In the genomic region with DNA sequence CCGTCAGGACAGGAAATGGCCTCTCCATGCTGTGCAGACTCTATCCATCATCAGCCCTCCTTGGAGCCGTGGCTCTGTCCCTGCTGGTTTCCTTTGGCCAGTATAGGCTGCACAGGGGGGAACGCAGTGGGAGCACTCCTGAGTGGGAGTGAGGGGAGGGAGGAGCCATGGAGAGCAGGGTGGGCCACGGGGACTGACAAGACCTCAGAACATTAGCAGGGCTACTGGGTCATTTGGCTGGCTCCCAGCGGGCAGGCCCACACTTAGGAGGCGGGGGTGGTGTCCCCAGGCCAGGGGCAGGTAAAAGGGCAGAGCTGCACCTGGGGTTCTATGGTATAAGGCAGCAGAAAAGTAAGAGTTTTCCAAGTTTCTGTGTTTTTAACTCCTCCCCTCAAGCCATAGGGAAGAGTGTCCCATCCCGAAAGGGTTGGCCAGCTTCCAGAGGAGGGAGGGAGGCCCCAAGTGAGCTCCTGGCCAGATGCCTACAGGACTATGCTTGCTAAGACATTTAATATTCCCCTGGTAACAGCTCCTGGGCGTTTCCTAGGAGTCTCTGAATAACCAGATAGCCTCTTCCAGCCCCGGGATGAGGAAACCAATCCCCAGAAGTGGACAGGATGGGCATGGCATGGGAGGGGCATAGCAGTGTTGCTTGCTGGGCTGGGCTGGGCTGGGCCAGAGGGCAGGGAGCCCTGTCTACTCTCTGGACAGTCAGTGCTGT, we compare ENCODE assay signal across 11 cellular contexts. TPM values are rescaled to one million over a fixed set of nuclear protein-coding genes. Genes with fewer than 3 reads are reported as not detected.
DNase-seq lines count a peak whose midpoint lies in the region; ATAC-seq and TF ChIP-seq lines count a peak whose summit lies in the region.
"Had no signal": no experiment of that assay in that cellular context is flagged by ENCODE, and none has a peak within 500 bp of the region (broad histone marks: within the 10 kb centered on the region; RNA-seq: fewer than 3 reads in every experiment).

No MANE protein-coding gene starts in this region.

- no peak overlapping the region for H3K4me2 ChIP-seq in mammary epithelial cell (ENCODE audit: insufficient read depth, low read depth, low read length)

- ATAC-seq in GM19395 (IDR thresholded peaks at IDR 0.05; ENCODE audit: unreplicated experiment) (no peak), GM21526 (IDR thresholded peaks at IDR 0.05; ENCODE audit: low FRiP score, unreplicated experiment) (no peak)
- no peak for ATAC-seq in activated T-helper 17 cell treated with anti-CD3 and anti-CD28 coated beads, Interleukin-2, amount 50 U/mL, for 72 hours (replicated peaks)

- H3K4me1 ChIP-seq in HEK293 (ENCODE audit: control insufficient read depth, insufficient read depth, low read length) (peaks cover 13% of the 10 kb centered on the region), mammary epithelial cell (ENCODE audit: insufficient read depth, low read length) (peaks cover 29% of the 10 kb centered on the region)

- 44% methylated on average over 5 of the region's 9 CpGs for WGBS in mammary epithelial cell (ENCODE audit: low coverage, missing lambda C conversion rate)
- WGBS in lower leg skin, 2 donors, result 34 to 53% methylated on average over 9 of the region's 9 CpGs

- TF ChIP-seq CTCF in HEK293 (tag by site-specific recombination; IDR thresholded peaks at IDR 0.05) (no peak), mammary epithelial cell (conservative IDR thresholded peaks at IDR 0.05 in 1 of 2, IDR thresholded peaks at IDR 0.05 in 1 of 2; ENCODE audit: extremely low read depth in 1 of 2, insufficient read depth in 1 of 2, low read depth in 1 of 2, low read length in 2 of 2) (no peak), lower leg skin (IDR thresholded peaks at IDR 0.05) (no peak)

- DNase-seq in A172 (ENCODE audit: low spot score), result peak; percentile 96
- peak; percentile 80 for DNase-seq in mammary epithelial cell
- peak; percentile 51 to 91 for DNase-seq in lower leg skin (ENCODE audit: low spot score in 2 of 2)
- DNase-seq in dermis blood vessel endothelial cell, result no peak
- DNase-seq: Calu3 had no signal

- H4K20me1 ChIP-seq in mammary epithelial cell (ENCODE audit: insufficient read depth, low read length), result no peaks in the 10 kb centered on the region

- no peaks in the 10 kb centered on the region for H3K9me3 Mint-ChIP-seq in activated T-helper 17 cell treated with anti-CD3 and anti-CD28 coated beads, Interleukin-2, amount 50 U/mL, for 72 hours

- peaks cover 4% of the 10 kb centered on the region for H3K27me3 Mint-ChIP-seq in activated T-helper 17 cell treated with anti-CD3 and anti-CD28 coated beads, Interleukin-2, amount 50 U/mL, for 72 hours

- dilution Hi-C loops in mammary epithelial cell (cut with HindIII; ENCODE audit: low sequenced_read_pairs), result no loop called here

- H3K27ac ChIP-seq in HEK293 (ENCODE audit: extremely low read depth, low read depth, low read length) (peak overlapping the region; percentile 62; the same call in 1 of the 2 replicates), mammary epithelial cell (ENCODE audit: insufficient read depth, low read depth, low read length) (no peak overlapping the region)

- H3K4me3 ChIP-seq in HEK293 (ENCODE audit: low read depth, low read length), result no peak overlapping the region
- H3K4me3 ChIP-seq in mammary epithelial cell (replicated peaks in 1 of 3; ENCODE audit: insufficient read depth in 1 of 3, low read depth in 2 of 3, low read length in 3 of 3), result no peak overlapping the region
- H3K4me3 ChIP-seq in lower leg skin (ENCODE audit: low read depth, poor library complexity, severe bottlenecking), result no peak overlapping the region

- H3K27me3 ChIP-seq in mammary epithelial cell (ENCODE audit: insufficient read depth, low read length), result no peaks in the 10 kb centered on the region

- no peaks in the 10 kb centered on the region for H3K36me3 ChIP-seq in HEK293 (ENCODE audit: control insufficient read depth in 2 of 2, insufficient read depth in 1 of 2, low read length in 2 of 2)
- H3K36me3 ChIP-seq in mammary epithelial cell (ENCODE audit: insufficient read depth, low read length), result no peaks in the 10 kb centered on the region

- POLR2A ChIA-PET in HEK293 (lab: Yijun Ruan, JAX), result no interaction called here

- H3K4me1 Mint-ChIP-seq in activated T-helper 17 cell treated with anti-CD3 and anti-CD28 coated beads, Interleukin-2, amount 50 U/mL, for 72 hours, result no peaks in the 10 kb centered on the region

- H3K27ac Mint-ChIP-seq in activated T-helper 17 cell treated with anti-CD3 and anti-CD28 coated beads, Interleukin-2, amount 50 U/mL, for 72 hours, result no peak overlapping the region

- intact Hi-C loops in mammary epithelial cell (cut with micrococcal nuclease), result no loop called here
- intact Hi-C loops in lower leg skin (cut with DNase I; ENCODE audit: low total_unique reads), result no loop called here

- no peaks in the 10 kb centered on the region for H3K36me3 Mint-ChIP-seq in activated T-helper 17 cell treated with anti-CD3 and anti-CD28 coated beads, Interleukin-2, amount 50 U/mL, for 72 hours (ENCODE audit: low read depth)

- H3K79me2 ChIP-seq in mammary epithelial cell (ENCODE audit: insufficient read depth, low read length), result no peaks in the 10 kb centered on the region

- H2AFZ ChIP-seq in mammary epithelial cell (ENCODE audit: low read depth, low read length), result peak overlapping the region; percentile 9

- CTCF ChIA-PET in HEK293 (lab: Yijun Ruan, JAX), result interaction anchor here (0.6 kb wide), 1 partner anchor 36 kb away, joined by 3 read pairs; no protein-coding TSS in a partner anchor
- CTCF ChIA-PET in mammary epithelial cell (lab: Charles Lee; ENCODE audit: low non-redundant PET), result no interaction called here

- in situ Hi-C loops in mammary epithelial cell (cut with MboI; ENCODE audit: low sequenced_read_pairs in 2 of 2), result no loop called here

- H3K9me3 ChIP-seq in HEK293 (ENCODE audit: control insufficient read depth, insufficient read depth, low read depth, low read length) (no peaks in the 10 kb centered on the region), mammary epithelial cell (replicated peaks; ENCODE audit: insufficient read depth, low read length) (no peaks in the 10 kb centered on the region)

- no peak overlapping the region for H3K4me3 Mint-ChIP-seq in activated T-helper 17 cell treated with anti-CD3 and anti-CD28 coated beads, Interleukin-2, amount 50 U/mL, for 72 hours

- BruUV-seq in mammary epithelial cell (replicated peaks; lab: Mats Ljungman, UMichigan), result no TSS peak

- no peak overlapping the region for H3K9ac ChIP-seq in mammary epithelial cell (ENCODE audit: insufficient read depth, low read length)

- TF ChIP-seq POLR2A in lower leg skin (IDR thresholded peaks at IDR 0.05), result no peak

TF ChIP-seq in HEK293, 187 proteins besides CTCF, POLR2A, EP300 and RAD21 (continues in another document):
- peak; percentile 92 for TF ChIP-seq ZIC2 (tag by site-specific recombination; IDR thresholded peaks at IDR 0.05)
- TF ChIP-seq GLIS1 (tag by site-specific recombination; IDR thresholded peaks at IDR 0.05), result peak; percentile 66
- TF ChIP-seq OSR2 (tag by site-specific recombination; IDR thresholded peaks at IDR 0.05), result peak; percentile 60; the same call in 1 of the 2 replicates
- no peak for TF ChIP-seq ZNF184 (tag by site-specific recombination; IDR thresholded peaks at IDR 0.05)
- TF ChIP-seq, protein P1, sequence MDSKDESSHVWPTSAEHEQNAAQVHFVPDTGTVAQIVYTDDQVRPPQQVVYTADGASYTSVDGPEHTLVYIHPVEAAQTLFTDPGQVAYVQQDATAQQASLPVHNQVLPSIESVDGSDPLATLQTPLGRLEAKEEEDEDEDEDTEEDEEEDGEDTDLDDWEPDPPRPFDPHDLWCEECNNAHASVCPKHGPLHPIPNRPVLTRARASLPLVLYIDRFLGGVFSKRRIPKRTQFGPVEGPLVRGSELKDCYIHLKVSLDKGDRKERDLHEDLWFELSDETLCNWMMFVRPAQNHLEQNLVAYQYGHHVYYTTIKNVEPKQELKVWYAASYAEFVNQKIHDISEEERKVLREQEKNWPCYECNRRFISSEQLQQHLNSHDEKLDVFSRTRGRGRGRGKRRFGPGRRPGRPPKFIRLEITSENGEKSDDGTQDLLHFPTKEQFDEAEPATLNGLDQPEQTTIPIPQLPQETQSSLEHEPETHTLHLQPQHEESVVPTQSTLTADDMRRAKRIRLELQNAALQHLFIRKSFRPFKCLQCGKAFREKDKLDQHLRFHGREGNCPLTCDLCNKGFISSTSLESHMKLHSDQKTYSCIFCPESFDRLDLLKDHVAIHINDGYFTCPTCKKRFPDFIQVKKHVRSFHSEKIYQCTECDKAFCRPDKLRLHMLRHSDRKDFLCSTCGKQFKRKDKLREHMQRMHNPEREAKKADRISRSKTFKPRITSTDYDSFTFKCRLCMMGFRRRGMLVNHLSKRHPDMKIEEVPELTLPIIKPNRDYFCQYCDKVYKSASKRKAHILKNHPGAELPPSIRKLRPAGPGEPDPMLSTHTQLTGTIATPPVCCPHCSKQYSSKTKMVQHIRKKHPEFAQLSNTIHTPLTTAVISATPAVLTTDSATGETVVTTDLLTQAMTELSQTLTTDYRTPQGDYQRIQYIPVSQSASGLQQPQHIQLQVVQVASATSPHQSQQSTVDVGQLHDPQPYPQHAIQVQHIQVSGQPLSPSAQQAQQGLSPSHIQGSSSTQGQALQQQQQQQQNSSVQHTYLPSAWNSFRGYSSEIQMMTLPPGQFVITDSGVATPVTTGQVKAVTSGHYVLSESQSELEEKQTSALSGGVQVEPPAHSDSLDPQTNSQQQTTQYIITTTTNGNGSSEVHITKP (tag by site-specific recombination; IDR thresholded peaks at IDR 0.05), result peak; percentile 93
- TF ChIP-seq, protein P2, sequence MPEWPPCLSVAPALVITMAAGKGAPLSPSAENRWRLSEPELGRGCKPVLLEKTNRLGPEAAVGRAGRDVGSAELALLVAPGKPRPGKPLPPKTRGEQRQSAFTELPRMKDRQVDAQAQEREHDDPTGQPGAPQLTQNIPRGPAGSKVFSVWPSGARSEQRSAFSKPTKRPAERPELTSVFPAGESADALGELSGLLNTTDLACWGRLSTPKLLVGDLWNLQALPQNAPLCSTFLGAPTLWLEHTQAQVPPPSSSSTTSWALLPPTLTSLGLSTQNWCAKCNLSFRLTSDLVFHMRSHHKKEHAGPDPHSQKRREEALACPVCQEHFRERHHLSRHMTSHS (tag by site-specific recombination; IDR thresholded peaks at IDR 0.05), result no peak

RNA-seq across cellular contexts. Expression of a gene that starts 5.5 kb away (rescaled TPM):
- total RNA-seq in A172 (2014; rRNA removed; shearing (Covaris generic)), result 0.31 TPM in 1 of 2 replicates, not detected in the other
- total RNA-seq in mammary epithelial cell (not detected), lower leg skin (under 1 TPM; 0.29 to 0.80 (median 0.35) TPM), dermis blood vessel endothelial cell (not detected in 2 replicates)
- polyA plus RNA-seq in mammary epithelial cell, result not detected
- not detected for polyA minus RNA-seq in mammary epithelial cell
- not detected for total RNA-seq in activated T-helper 17 cell treated with anti-CD3 and anti-CD28 coated beads, Interleukin-2, amount 50 U/mL, for 72 hours
- total RNA-seq: Calu3, mononuclear cell, OCI-LY7 had no signal

RNA-seq across cellular contexts. Expression of a gene that starts 19.4 kb away (rescaled TPM):
- 0.10 and 0.31 TPM in 2 replicates for total RNA-seq in A172 (2014; rRNA removed; shearing (Covaris generic))
- total RNA-seq in mammary epithelial cell (not detected), lower leg skin (1 to 10 TPM in 1 of 4 donors, under 1 TPM in 3; 0.46 to 2.9 (median 0.83) TPM), dermis blood vessel endothelial cell (not detected in 2 replicates)
- not detected for polyA plus RNA-seq in mammary epithelial cell
- not detected for polyA minus RNA-seq in mammary epithelial cell
- total RNA-seq in activated T-helper 17 cell treated with anti-CD3 and anti-CD28 coated beads, Interleukin-2, amount 50 U/mL, for 72 hours, result under 1 TPM in 1 of 2 donors, not detected in 1; 0.11 TPM
- total RNA-seq: Calu3, mononuclear cell had no signal
